In genomic region chr9:133425049-133425632, GRCh38 we compare ENCODE assay signal across 22 cellular contexts. TPM values are rescaled to one million over a fixed set of nuclear protein-coding genes. Genes with fewer than 3 reads are reported as not detected.
DNase-seq lines count a peak whose midpoint lies in the region; ATAC-seq and TF ChIP-seq lines count a peak whose summit lies in the region.
"Had no signal": no experiment of that assay in that cellular context is flagged by ENCODE, and none has a peak within 500 bp of the region (broad histone marks: within the 10 kb centered on the region; RNA-seq: fewer than 3 reads in every experiment).

No MANE protein-coding gene starts in this region.

- no peak overlapping the region for H3K4me3 ChIP-seq in psoas muscle
- H3K4me3 ChIP-seq: BLaER1, GM12878, GM23248 had no signal

- H3K4me1 Mint-ChIP-seq in activated CD4-positive, alpha-beta T cell treated with anti-CD3 and anti-CD28 coated beads, Interleukin-2, amount 10 ng/mL, durations not matched to agents 7 days and 5 days, result peaks cover 13% of the 10 kb centered on the region
- H3K4me1 Mint-ChIP-seq in stimulated activated effector memory CD8-positive, alpha-beta T cell treated with anti-CD3 and anti-CD28 coated beads, Interleukin-12 subunit alpha, Interleukin-12 subunit beta, amount 100 ng/mL, for 72 hours, result peaks cover 29% of the 10 kb centered on the region

- DNase-seq in activated CD4-positive, alpha-beta T cell treated with anti-CD3 and anti-CD28 coated beads, Interleukin-2, amount 10 ng/mL, durations not matched to agents 7 days and 5 days, result no peak
- no peak for DNase-seq in activated CD4-positive, alpha-beta T cell treated with anti-CD3 and anti-CD28 coated beads, Interleukin-2, amount 50 U/mL, for 4 hours
- DNase-seq in psoas muscle, result no peak
- DNase-seq in stimulated activated effector memory CD8-positive, alpha-beta T cell treated with anti-CD3 and anti-CD28 coated beads, Interleukin-12 subunit alpha, Interleukin-12 subunit beta, amount 100 ng/mL, for 72 hours (ENCODE audit: low spot score in 2 of 2), result no peak
- no peak for DNase-seq in NCI-H1417 treated with DMSO at 0.1 percent for 48 hours (lab: John Stamatoyannopoulos, UW)
- no peak for DNase-seq in SW480 (ENCODE audit: low spot score)
- DNase-seq: CD4-positive, CD25-positive, alpha-beta regulatory T cell; CD8-positive, alpha-beta memory T cell; DMS 273 treated with DMSO at 0.1 percent for 48 hours; DMS79; EL; GDM1; GM23248; H7; HCEC 1CT had no signal

- H3K9me3 Mint-ChIP-seq in activated CD4-positive, alpha-beta T cell treated with anti-CD3 and anti-CD28 coated beads, Interleukin-2, amount 10 ng/mL, durations not matched to agents 7 days and 5 days, result no peaks in the 10 kb centered on the region
- H3K9me3 Mint-ChIP-seq in stimulated activated effector memory CD8-positive, alpha-beta T cell treated with anti-CD3 and anti-CD28 coated beads, Interleukin-12 subunit alpha, Interleukin-12 subunit beta, amount 100 ng/mL, for 72 hours, result no peaks in the 10 kb centered on the region
- H3K9me3 Mint-ChIP-seq: CD4-positive, CD25-positive, alpha-beta regulatory T cell; CD8-positive, alpha-beta memory T cell had no signal

- 46 to 72% (median 63%) methylated on average over 22 of the region's 22 CpGs for WGBS in psoas muscle, 3 donors

- H3K4me1 ChIP-seq in psoas muscle, result no peaks in the 10 kb centered on the region

- intact Hi-C loops in psoas muscle (cut with DNase I), result no loop called here

- peak overlapping the region; percentile 61 for H3K27ac ChIP-seq in psoas muscle
- H3K27ac ChIP-seq: 22Rv1, BLaER1, C4-2B, GM23248 had no signal

- H3K36me3 Mint-ChIP-seq in activated CD4-positive, alpha-beta T cell treated with anti-CD3 and anti-CD28 coated beads, Interleukin-2, amount 10 ng/mL, durations not matched to agents 7 days and 5 days (ENCODE audit: low read depth), result no peaks in the 10 kb centered on the region
- peaks cover 7% of the 10 kb centered on the region for H3K36me3 Mint-ChIP-seq in stimulated activated effector memory CD8-positive, alpha-beta T cell treated with anti-CD3 and anti-CD28 coated beads, Interleukin-12 subunit alpha, Interleukin-12 subunit beta, amount 100 ng/mL, for 72 hours
- H3K36me3 Mint-ChIP-seq: CD4-positive, CD25-positive, alpha-beta regulatory T cell; CD8-positive, alpha-beta memory T cell had no signal

- H3K27me3 ChIP-seq in psoas muscle (ENCODE audit: insufficient read depth in 3 of 3, low read length in 2 of 3), result peaks cover 0 to 12% (median 5%) of the 10 kb centered on the region in 3 donors

- POLR2A ChIA-PET in activated CD4-positive, alpha-beta T cell treated with anti-CD3 and anti-CD28 coated beads, Interleukin-2, amount 10 ng/mL, durations not matched to agents 7 days and 5 days (lab: Charles Lee), result interaction anchor here (0.6 kb wide), 1 partner anchor 51 kb away, joined by 3 read pairs; no protein-coding TSS in a partner anchor

- H3K9me3 ChIP-seq in psoas muscle, result no peaks in the 10 kb centered on the region

- CTCF ChIA-PET in activated CD4-positive, alpha-beta T cell treated with anti-CD3 and anti-CD28 coated beads, Interleukin-2, amount 10 ng/mL, durations not matched to agents 7 days and 5 days (lab: Charles Lee), result interaction anchor here (0.5 kb wide), 1 partner anchor 227 kb away, joined by 4 read pairs; no protein-coding TSS in a partner anchor

- peak in 3 of 4 donors; percentile 68 to 87 (median 84) for ATAC-seq in psoas muscle
- ATAC-seq in stimulated activated effector memory CD8-positive, alpha-beta T cell treated with anti-CD3 and anti-CD28 coated beads, Interleukin-12 subunit alpha, Interleukin-12 subunit beta, amount 100 ng/mL, for 72 hours, result no peak
- no peak for ATAC-seq in HG03521 (IDR thresholded peaks at IDR 0.05; ENCODE audit: unreplicated experiment)
- ATAC-seq: GM12878 had no signal

- H3K27me3 Mint-ChIP-seq in activated CD4-positive, alpha-beta T cell treated with anti-CD3 and anti-CD28 coated beads, Interleukin-2, amount 10 ng/mL, durations not matched to agents 7 days and 5 days, result peaks cover 19% of the 10 kb centered on the region

- H3K36me3 ChIP-seq in psoas muscle (ENCODE audit: insufficient read depth in 1 of 2, low read depth in 1 of 2), result no peaks in the 10 kb centered on the region
- H3K36me3 ChIP-seq: BLaER1 had no signal

- H3K4me3 Mint-ChIP-seq in activated CD4-positive, alpha-beta T cell treated with anti-CD3 and anti-CD28 coated beads, Interleukin-2, amount 10 ng/mL, durations not matched to agents 7 days and 5 days, result no peak overlapping the region
- H3K4me3 Mint-ChIP-seq in stimulated activated effector memory CD8-positive, alpha-beta T cell treated with anti-CD3 and anti-CD28 coated beads, Interleukin-12 subunit alpha, Interleukin-12 subunit beta, amount 100 ng/mL, for 72 hours, result no peak overlapping the region
- H3K4me3 Mint-ChIP-seq: B cell; CD4-positive, CD25-positive, alpha-beta regulatory T cell had no signal

- no peak for TF ChIP-seq CTCF in psoas muscle (IDR thresholded peaks at IDR 0.05)

- H3K27ac Mint-ChIP-seq in activated CD4-positive, alpha-beta T cell treated with anti-CD3 and anti-CD28 coated beads, Interleukin-2, amount 10 ng/mL, durations not matched to agents 7 days and 5 days, result peak overlapping the region; percentile 1
- peak overlapping the region; percentile 82 for H3K27ac Mint-ChIP-seq in stimulated activated effector memory CD8-positive, alpha-beta T cell treated with anti-CD3 and anti-CD28 coated beads, Interleukin-12 subunit alpha, Interleukin-12 subunit beta, amount 100 ng/mL, for 72 hours
- H3K27ac Mint-ChIP-seq: B cell; CD8-positive, alpha-beta memory T cell had no signal

RNA-seq across cellular contexts. Expression of gene ADAMTS13, which starts 3.0 kb away (rescaled TPM):
- 1 to 10 TPM; 2.3 to 3.0 TPM for total RNA-seq in activated CD4-positive, alpha-beta T cell treated with anti-CD3 and anti-CD28 coated beads, Interleukin-2, amount 10 ng/mL, durations not matched to agents 7 days and 5 days
- 1 to 10 TPM; 2.0 to 6.7 (median 2.5) TPM for total RNA-seq in psoas muscle
- 1 to 10 TPM in 2 of 3 donors, under 1 TPM in 1; 0.73 to 2.6 (median 1.8) TPM for polyA plus RNA-seq in psoas muscle

RNA-seq across cellular contexts. Expression of gene REXO4, which starts 7.3 kb away (rescaled TPM):
- 10 to 100 TPM; 21.2 to 24.1 TPM for total RNA-seq in activated CD4-positive, alpha-beta T cell treated with anti-CD3 and anti-CD28 coated beads, Interleukin-2, amount 10 ng/mL, durations not matched to agents 7 days and 5 days
- total RNA-seq in psoas muscle, result 10 to 100 TPM; 23.8 to 31.2 (median 28.6) TPM
- 10 to 100 TPM; 31.7 to 75.2 (median 54.9) TPM for polyA plus RNA-seq in psoas muscle

RNA-seq across cellular contexts. Expression of gene CACFD1, which starts 34.6 kb away (rescaled TPM):
- 1 to 10 TPM in 1 of 2 experiments, under 1 TPM in 1; 0.75 to 1.3 TPM for total RNA-seq in activated CD4-positive, alpha-beta T cell treated with anti-CD3 and anti-CD28 coated beads, Interleukin-2, amount 10 ng/mL, durations not matched to agents 7 days and 5 days
- 1 to 10 TPM; 2.8 to 9.4 (median 7.2) TPM for total RNA-seq in psoas muscle
- 1 to 10 TPM; 4.4 to 7.4 (median 5.6) TPM for polyA plus RNA-seq in psoas muscle

RNA-seq across cellular contexts. Expression of gene STKLD1, which starts 49.0 kb away (rescaled TPM):
- total RNA-seq in activated CD4-positive, alpha-beta T cell treated with anti-CD3 and anti-CD28 coated beads, Interleukin-2, amount 10 ng/mL, durations not matched to agents 7 days and 5 days, result 1 to 10 TPM in 1 of 2 experiments, under 1 TPM in 1; 0.65 to 2.0 TPM
- under 1 TPM; 0.28 to 0.69 (median 0.46) TPM for total RNA-seq in psoas muscle
- polyA plus RNA-seq in psoas muscle, result under 1 TPM; 0.07 to 0.69 (median 0.46) TPM
- total RNA-seq: H1 had no signal

RNA-seq across cellular contexts. Expression of gene SURF4, which starts 49.3 kb away (rescaled TPM):
- total RNA-seq in activated CD4-positive, alpha-beta T cell treated with anti-CD3 and anti-CD28 coated beads, Interleukin-2, amount 10 ng/mL, durations not matched to agents 7 days and 5 days, result 100 to 1,000 TPM; 147 to 164 TPM
- 10 to 100 TPM; 45.6 to 69.4 (median 66.8) TPM for total RNA-seq in psoas muscle
- polyA plus RNA-seq in psoas muscle, result 100 to 1,000 TPM in 1 of 3 donors, 10 to 100 TPM in 2; 47.9 to 120 (median 88.0) TPM

Comparison
In these comparisons a context has a peak if more than half of its experiments do, and no peak if none do; other contexts are left out.
1. ATAC-seq: peak in psoas muscle (3 of 4); none in stimulated activated effector memory CD8-positive, alpha-beta T cell treated with anti-CD3 and anti-CD28 coated beads, Interleukin-12 subunit alpha, Interleukin-12 subunit beta, amount 100 ng/mL, for 72 hours (single experiment) and HG03521 (single experiment).